ENCODE assay signal across 25 cellular contexts in the genomic region with DNA sequence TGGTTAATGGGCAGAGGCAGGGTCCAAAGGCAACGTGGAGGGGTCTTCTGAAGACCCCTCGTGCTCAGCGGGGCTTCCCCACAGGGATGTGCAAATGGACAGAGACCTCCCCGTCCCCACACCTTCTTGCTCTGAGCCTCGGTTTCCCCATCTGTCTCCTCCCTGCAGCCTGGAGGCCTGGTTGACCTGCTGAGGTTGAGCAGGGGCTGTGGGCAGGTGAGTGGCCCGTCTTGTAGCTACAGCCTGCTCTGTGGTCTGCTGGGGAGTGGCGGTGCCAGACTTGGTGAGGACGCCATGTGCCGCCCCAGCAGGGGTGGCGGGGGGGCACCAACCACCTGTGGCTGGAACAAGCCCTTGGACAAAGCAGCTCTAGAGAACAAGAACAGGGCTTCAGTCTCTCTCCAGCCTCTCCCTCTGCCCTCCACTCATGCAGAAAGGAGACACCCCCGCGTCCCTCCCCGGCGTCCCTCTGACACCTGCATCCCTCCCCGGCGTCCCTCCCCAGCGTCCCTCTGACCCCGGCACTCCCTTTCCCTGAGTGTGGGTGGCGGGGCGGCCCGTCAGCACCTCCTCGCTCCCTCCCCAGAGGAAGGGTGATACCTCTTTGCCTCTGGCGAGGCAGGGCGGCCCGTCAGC.
"Had no signal": no experiment of that assay in that cellular context is flagged by ENCODE, and none has a peak within 500 bp of the region (broad histone marks: within the 10 kb centered on the region; RNA-seq: fewer than 3 reads in every experiment).

No MANE protein-coding gene starts in this region.

- H3K27ac Mint-ChIP-seq: activated naive CD8-positive, alpha-beta T cell; dendritic cell treated with granulocyte-macrophage colony-stimulating factor and Interleukin-4, amounts not matched to agents 40 ng/mL and 50 ng/mL, for 4 days; endodermal cell; nephron progenitor cell; stimulated activated naive B cell treated with anti-CD40 and anti-IgM and Interleukin-4, amounts not matched to agents 10 μg/mL and 1 μg/mL and 100 μg/mL, for 72 hours had no signal

- H3K36me3 Mint-ChIP-seq: activated naive CD8-positive, alpha-beta T cell; stimulated activated naive B cell treated with anti-CD40 and anti-IgM and Interleukin-4, amounts not matched to agents 10 μg/mL and 1 μg/mL and 100 μg/mL, for 72 hours had no signal

- H3K4me1 ChIP-seq: body of pancreas, heart right ventricle, left ventricle myocardium inferior, pancreas, prostate gland, transverse colon had no signal

- H3K4me3 ChIP-seq: body of pancreas, heart right ventricle, left ventricle myocardium inferior, lung, mucosa of descending colon, pancreas, prostate gland, transverse colon had no signal

- ATAC-seq: body of pancreas; esophagus mucosa; heart right ventricle; mucosa of descending colon; pancreas; stimulated activated naive B cell treated with anti-CD40 and anti-IgM and Interleukin-4, amounts not matched to agents 10 μg/mL and 1 μg/mL and 100 μg/mL, for 72 hours had no signal

- DNase-seq: activated CD4-positive, alpha-beta T cell treated with anti-CD3 and anti-CD28 coated beads for 4 hours; activated CD4-positive, alpha-beta T cell treated with anti-CD3 and anti-CD28 coated beads, Interleukin-2, amount 50 U/mL, for 4 hours; activated CD8-positive, alpha-beta memory T cell treated with anti-CD3 and anti-CD28 coated beads for 24 hours; activated effector memory CD4-positive, alpha-beta T cell treated with Interleukin-2 at 50 U/mL for 16 hours; activated naive CD4-positive, alpha-beta T cell treated with Interleukin-2 at 50 U/mL for 16 hours; anterior cingulate cortex; body of pancreas; endodermal cell; foreskin fibroblast; heart right ventricle; kidney glomerular epithelial cell; left ventricle myocardium inferior; nephron progenitor cell; stimulated activated CD4-positive, alpha-beta T cell treated with anti-CD3 and anti-CD28 coated beads, Interleukin-15, amount 100 ng/mL, for 24 hours; stimulated activated CD4-positive, alpha-beta T cell treated with anti-CD3 and anti-CD28 coated beads, Interleukin-2, amount 100 ng/mL, for 24 hours; stimulated activated naive B cell treated with anti-CD40 and anti-IgM and Interleukin-4, amounts not matched to agents 10 μg/mL and 1 μg/mL and 100 μg/mL, for 72 hours; transverse colon had no signal

- H3K27ac ChIP-seq: body of pancreas, heart right ventricle, left ventricle myocardium inferior, pancreas, prostate gland, suprapubic skin, transverse colon had no signal

- H3K36me3 ChIP-seq: heart right ventricle, left ventricle myocardium inferior, pancreas, prostate gland, suprapubic skin, transverse colon had no signal

- H3K4me3 Mint-ChIP-seq: activated naive CD8-positive, alpha-beta T cell; dendritic cell treated with granulocyte-macrophage colony-stimulating factor and Interleukin-4, amounts not matched to agents 40 ng/mL and 50 ng/mL, for 4 days; endodermal cell; stimulated activated naive B cell treated with anti-CD40 and anti-IgM and Interleukin-4, amounts not matched to agents 10 μg/mL and 1 μg/mL and 100 μg/mL, for 72 hours had no signal

- H3K4me1 Mint-ChIP-seq: endodermal cell; stimulated activated naive B cell treated with anti-CD40 and anti-IgM and Interleukin-4, amounts not matched to agents 10 μg/mL and 1 μg/mL and 100 μg/mL, for 72 hours had no signal

- H3K27me3 Mint-ChIP-seq: activated naive CD8-positive, alpha-beta T cell had no signal

- H3K9me3 Mint-ChIP-seq: dendritic cell treated with granulocyte-macrophage colony-stimulating factor and Interleukin-4, amounts not matched to agents 40 ng/mL and 50 ng/mL, for 4 days; endodermal cell; nephron progenitor cell; stimulated activated naive B cell treated with anti-CD40 and anti-IgM and Interleukin-4, amounts not matched to agents 10 μg/mL and 1 μg/mL and 100 μg/mL, for 72 hours had no signal

- H3K9me3 ChIP-seq: body of pancreas, heart right ventricle, left ventricle myocardium inferior, mucosa of descending colon, pancreas, prostate gland, suprapubic skin, transverse colon had no signal
